In the genomic region with DNA sequence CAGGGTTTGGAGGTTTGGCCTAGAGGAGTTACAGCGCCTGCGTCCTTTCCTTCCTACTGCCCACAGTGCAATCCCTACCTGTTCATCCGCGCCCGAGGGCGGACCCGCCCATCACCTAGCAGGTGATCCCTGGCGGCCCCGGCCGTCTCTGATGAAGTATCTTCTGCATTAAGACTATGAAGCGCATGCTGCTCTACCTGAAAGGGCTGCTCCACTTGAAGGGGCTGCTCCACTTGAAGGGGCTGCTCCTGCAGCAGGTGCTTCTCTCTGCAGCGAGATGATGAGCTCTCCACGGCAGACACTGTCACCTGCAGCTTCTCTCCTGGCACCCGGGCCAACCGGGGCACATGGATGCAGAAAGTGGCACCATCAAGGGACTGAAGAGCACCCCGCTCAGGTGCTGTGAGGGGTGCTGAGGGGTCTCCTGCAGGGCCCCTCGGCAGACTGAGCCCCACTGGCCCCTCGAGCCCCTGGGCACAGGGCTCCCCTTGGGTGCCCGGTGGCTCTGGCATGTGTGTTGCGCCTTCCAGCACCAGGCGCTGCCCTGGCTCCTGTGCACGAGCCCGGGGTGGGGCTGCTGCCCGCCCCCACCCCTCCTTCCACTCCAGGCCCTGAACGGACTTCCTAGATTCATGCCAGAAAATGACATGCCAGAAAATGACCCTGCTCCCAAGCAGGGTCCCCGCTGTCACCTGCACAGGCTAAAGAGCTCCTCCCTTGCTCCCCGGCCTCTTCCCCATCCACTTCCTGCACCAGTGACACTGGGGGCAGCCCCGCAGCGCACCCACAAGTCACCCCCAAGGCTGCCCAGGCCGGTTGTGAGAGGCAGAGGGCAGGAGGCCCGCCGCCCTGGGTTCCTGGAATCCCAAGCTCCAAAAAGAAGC, we compare ENCODE assay signal across 14 cellular contexts. TPM values are rescaled to one million over a fixed set of nuclear protein-coding genes. Genes with fewer than 3 reads are reported as not detected.
A peak's percentile ranks its signal among the peaks of the same experiment; 100 is the strongest.
DNase-seq lines count a peak whose midpoint lies in the region; ATAC-seq, FAIRE-seq and TF ChIP-seq lines count a peak whose summit lies in the region.
"Had no signal": no experiment of that assay in that cellular context is flagged by ENCODE, and none has a peak within 500 bp of the region (broad histone marks: within the 10 kb centered on the region; RNA-seq: fewer than 3 reads in every experiment).

No MANE protein-coding gene starts in this region.

- DNase-seq in activated CD4-positive, alpha-beta T cell treated with anti-CD3 and anti-CD28 coated beads, Interleukin-2, amount 10 ng/mL, durations not matched to agents 24 days and 14 days: no peak
- DNase-seq in activated CD4-positive, alpha-beta T cell treated with anti-CD3 and anti-CD28 coated beads, Interleukin-2, amount 50 U/mL, for 1 hour: no peak
- no peak for DNase-seq in MM.1S
- peak; percentile 16 for DNase-seq in epidermal melanocyte (ENCODE audit: insufficient read length, low spot score)
- DNase-seq in spleen: peak; percentile 76
- DNase-seq in small intestine: no peak
- DNase-seq: activated CD8-positive, alpha-beta memory T cell treated with anti-CD3 and anti-CD28 coated beads for 24 hours; DMS153 had no signal

- no peak for TF ChIP-seq POLR2A in spleen (IDR thresholded peaks at IDR 0.05)

- peak overlapping the region; percentile 15; the same call in 1 of the 2 replicates for H3K4me2 ChIP-seq in MM.1S (ENCODE audit: low read depth, low read length)

- no peak overlapping the region for H2AFZ ChIP-seq in MM.1S (ENCODE audit: low read length)
- H2AFZ ChIP-seq: hepatocyte had no signal

- H3K27ac ChIP-seq in MM.1S (ENCODE audit: low read length): no peak overlapping the region
- H3K27ac ChIP-seq in spleen: peak overlapping the region in 6 of 8 donors; percentile 44 to 78 (median 73)
- H3K27ac ChIP-seq in small intestine (ENCODE audit: low read depth in 1 of 2, low read length in 1 of 2): no peak overlapping the region
- H3K27ac ChIP-seq: hepatocyte, pancreas had no signal

- no peaks in the 10 kb centered on the region for H3K9me2 ChIP-seq in MM.1S (replicated peaks; ENCODE audit: insufficient read depth, low read length)

- no peaks in the 10 kb centered on the region for H3K9me3 ChIP-seq in MM.1S (replicated peaks; ENCODE audit: insufficient read depth, low read length)
- no peaks in the 10 kb centered on the region for H3K9me3 ChIP-seq in spleen
- H3K9me3 ChIP-seq in small intestine (ENCODE audit: control insufficient read depth, low read depth): no peaks in the 10 kb centered on the region
- H3K9me3 ChIP-seq: pancreas had no signal

- H3K79me2 ChIP-seq in MM.1S (ENCODE audit: low read length): no peaks in the 10 kb centered on the region
- H3K79me2 ChIP-seq: hepatocyte had no signal

- H3K9ac ChIP-seq in MM.1S (ENCODE audit: low read length): no peak overlapping the region

- H3K4me3 ChIP-seq in MM.1S (ENCODE audit: low read length) (no peak overlapping the region), spleen (peak overlapping the region in 5 of 8 donors; percentile 41 to 72 (median 48)), small intestine (ENCODE audit: low read depth in 1 of 2, low read length in 2 of 2) (no peak overlapping the region)
- H3K4me3 ChIP-seq: hepatocyte had no signal

- H3K4me3 Mint-ChIP-seq in activated CD4-positive, alpha-beta T cell treated with anti-CD3 and anti-CD28 coated beads, Interleukin-2, amount 10 ng/mL, durations not matched to agents 24 days and 14 days: peak overlapping the region; percentile 45

- H3K4me1 ChIP-seq in MM.1S (ENCODE audit: low read length) (no peaks in the 10 kb centered on the region), spleen (peaks cover 9 to 35% (median 27%) of the 10 kb centered on the region in 6 donors), small intestine (ENCODE audit: control insufficient read depth in 2 of 2, insufficient read depth in 1 of 2, low read depth in 1 of 2, low read length in 1 of 2) (no peaks in the 10 kb centered on the region)
- H3K4me1 ChIP-seq: pancreas had no signal

- ATAC-seq in HG02798 (IDR thresholded peaks at IDR 0.05; ENCODE audit: poor library complexity, unreplicated experiment) (no peak), GM21825 (IDR thresholded peaks at IDR 0.05; ENCODE audit: unreplicated experiment) (no peak)
- ATAC-seq: esophagus mucosa had no signal

- no peaks in the 10 kb centered on the region for H4K20me1 ChIP-seq in MM.1S (ENCODE audit: insufficient read depth, low read length)

- H3K36me3 ChIP-seq in MM.1S (replicated peaks; ENCODE audit: insufficient read depth, low read length): no peaks in the 10 kb centered on the region
- peaks cover 2 to 51% (median 34%) of the 10 kb centered on the region in 6 donors for H3K36me3 ChIP-seq in spleen
- peaks cover 9 to 17% of the 10 kb centered on the region in 2 donors for H3K36me3 ChIP-seq in small intestine (ENCODE audit: control insufficient read depth in 2 of 2, insufficient read depth in 2 of 2, low read length in 2 of 2)

- peaks cover 5% of the 10 kb centered on the region for H3K4me1 Mint-ChIP-seq in activated CD4-positive, alpha-beta T cell treated with anti-CD3 and anti-CD28 coated beads, Interleukin-2, amount 10 ng/mL, durations not matched to agents 24 days and 14 days

- H3K27me3 ChIP-seq in MM.1S (replicated peaks; ENCODE audit: insufficient read depth, low read length) (peaks cover 53% of the 10 kb centered on the region), spleen (replicated peaks in 1 of 7) (peaks cover 0 to 38% (median 16%) of the 10 kb centered on the region in 7 donors), small intestine (ENCODE audit: control insufficient read depth in 2 of 2, insufficient read depth in 2 of 2, low read length in 2 of 2) (peaks cover 0 to 4% of the 10 kb centered on the region in 2 donors)
- H3K27me3 ChIP-seq: pancreas had no signal

- H3K9me3 Mint-ChIP-seq in activated CD4-positive, alpha-beta T cell treated with anti-CD3 and anti-CD28 coated beads, Interleukin-2, amount 10 ng/mL, durations not matched to agents 24 days and 14 days: no peaks in the 10 kb centered on the region

- peaks cover 26% of the 10 kb centered on the region for H3K27me3 Mint-ChIP-seq in activated CD4-positive, alpha-beta T cell treated with anti-CD3 and anti-CD28 coated beads, Interleukin-2, amount 10 ng/mL, durations not matched to agents 24 days and 14 days

- peaks cover 19% of the 10 kb centered on the region for H3K36me3 Mint-ChIP-seq in activated CD4-positive, alpha-beta T cell treated with anti-CD3 and anti-CD28 coated beads, Interleukin-2, amount 10 ng/mL, durations not matched to agents 24 days and 14 days (ENCODE audit: low read depth)

- 70 to 76% (median 72%) methylated on average over 22 to 32 of the region's 32 CpGs for WGBS in spleen, 5 donors
- WGBS in small intestine, 3 donors: 80 to 85% (median 80%) methylated on average over 27 to 32 of the region's 32 CpGs

- no peak overlapping the region for H3K27ac Mint-ChIP-seq in activated CD4-positive, alpha-beta T cell treated with anti-CD3 and anti-CD28 coated beads, Interleukin-2, amount 10 ng/mL, durations not matched to agents 24 days and 14 days

- H3F3A ChIP-seq in MM.1S (ENCODE audit: insufficient read depth, low read length): no peaks in the 10 kb centered on the region

- intact Hi-C loops in activated CD4-positive, alpha-beta T cell treated with anti-CD3 and anti-CD28 coated beads, Interleukin-2, amount 10 ng/mL, durations not matched to agents 24 days and 14 days (cut with micrococcal nuclease): no loop called here
- intact Hi-C loops in spleen (cut with DNase I; ENCODE audit: low total_unique reads): no loop called here

- no peak for FAIRE-seq in small intestine (lab: Jason Lieb, UNC)
- FAIRE-seq: pancreas had no signal

- TF ChIP-seq CTCF in MM.1S (IDR thresholded peaks at IDR 0.05; ENCODE audit: low read length) (no peak), spleen (IDR thresholded peaks at IDR 0.05 in 8 of 11, conservative IDR thresholded peaks at IDR 0.05 in 3 of 11) (no peak)

RNA-seq across cellular contexts. Expression of gene WDR86, which starts 29.4 kb away (rescaled TPM):
- total RNA-seq in activated CD4-positive, alpha-beta T cell treated with anti-CD3 and anti-CD28 coated beads, Interleukin-2, amount 10 ng/mL, durations not matched to agents 24 days and 14 days: not detected in 2 replicates
- 10 to 100 TPM; 15.4 to 71.9 (median 58.1) TPM for total RNA-seq in spleen
- 10 to 100 TPM in 1 of 3 donors, 1 to 10 TPM in 2; 2.8 to 29.5 (median 8.6) TPM for polyA plus RNA-seq in spleen
- 1 to 10 TPM in 2 of 3 donors, not detected in 1; 1.1 to 1.8 TPM for polyA plus RNA-seq in small intestine
- total RNA-seq: T-helper 2 cell treated with Interferon-gamma antibody and Interleukin-4, amounts not matched to agents 100 ng/mL and 5 ng/mL, for 36 hours had no signal

RNA-seq across cellular contexts. Expression of gene NUB1, which starts 38.8 kb away (rescaled TPM):
- total RNA-seq in activated CD4-positive, alpha-beta T cell treated with anti-CD3 and anti-CD28 coated beads, Interleukin-2, amount 10 ng/mL, durations not matched to agents 24 days and 14 days: 36.5 and 40.4 TPM in 2 replicates
- 10 to 100 TPM; 60.2 to 80.9 (median 70.2) TPM for total RNA-seq in spleen
- 10 to 100 TPM; 25.2 to 48.2 (median 26.1) TPM for polyA plus RNA-seq in spleen
- polyA plus RNA-seq in small intestine: 10 to 100 TPM; 37.4 to 70.8 (median 62.8) TPM

RNA-seq across cellular contexts. Expression of gene CRYGN, which starts 59.5 kb away (rescaled TPM):
- not detected in 2 replicates for total RNA-seq in activated CD4-positive, alpha-beta T cell treated with anti-CD3 and anti-CD28 coated beads, Interleukin-2, amount 10 ng/mL, durations not matched to agents 24 days and 14 days
- 1 to 10 TPM in 3 of 7 donors, under 1 TPM in 3, not detected in 1; 0.17 to 2.5 (median 0.92) TPM for total RNA-seq in spleen
- polyA plus RNA-seq in spleen: under 1 TPM; 0.27 to 0.72 (median 0.32) TPM
- polyA plus RNA-seq in small intestine: under 1 TPM in 1 of 3 donors, not detected in 2; 0.06 TPM
- total RNA-seq: esophagus mucosa; hepatocyte; T-helper 2 cell treated with Interferon-gamma antibody and Interleukin-4, amounts not matched to agents 100 ng/mL and 5 ng/mL, for 36 hours had no signal

Comparison
In these comparisons a context has a peak if more than half of its experiments do, and no peak if none do; other contexts are left out.
1. DNase-seq: peak in epidermal melanocyte (single experiment) and spleen (single experiment); none in activated CD4-positive, alpha-beta T cell treated with anti-CD3 and anti-CD28 coated beads, Interleukin-2, amount 10 ng/mL, durations not matched to agents 24 days and 14 days (single experiment), activated CD4-positive, alpha-beta T cell treated with anti-CD3 and anti-CD28 coated beads, Interleukin-2, amount 50 U/mL, for 1 hour (single experiment), MM.1S (single experiment) and small intestine (single experiment).
2. H3K27ac ChIP-seq: peak in spleen (6 of 8); none in MM.1S (single experiment) and small intestine (0 of 2).
3. H3K4me3 ChIP-seq: peak in spleen (5 of 8); none in MM.1S (single experiment) and small intestine (0 of 2).
4. RNA of gene WDR86, which starts 29.4 kb away (total RNA-seq): 15.4 to 71.9 TPM in spleen; not detected in activated CD4-positive, alpha-beta T cell treated with anti-CD3 and anti-CD28 coated beads, Interleukin-2, amount 10 ng/mL, durations not matched to agents 24 days and 14 days; every median in the first group is over 10 times any median in the second.